ENCODE assay signal across 23 cellular contexts in the genomic region with DNA sequence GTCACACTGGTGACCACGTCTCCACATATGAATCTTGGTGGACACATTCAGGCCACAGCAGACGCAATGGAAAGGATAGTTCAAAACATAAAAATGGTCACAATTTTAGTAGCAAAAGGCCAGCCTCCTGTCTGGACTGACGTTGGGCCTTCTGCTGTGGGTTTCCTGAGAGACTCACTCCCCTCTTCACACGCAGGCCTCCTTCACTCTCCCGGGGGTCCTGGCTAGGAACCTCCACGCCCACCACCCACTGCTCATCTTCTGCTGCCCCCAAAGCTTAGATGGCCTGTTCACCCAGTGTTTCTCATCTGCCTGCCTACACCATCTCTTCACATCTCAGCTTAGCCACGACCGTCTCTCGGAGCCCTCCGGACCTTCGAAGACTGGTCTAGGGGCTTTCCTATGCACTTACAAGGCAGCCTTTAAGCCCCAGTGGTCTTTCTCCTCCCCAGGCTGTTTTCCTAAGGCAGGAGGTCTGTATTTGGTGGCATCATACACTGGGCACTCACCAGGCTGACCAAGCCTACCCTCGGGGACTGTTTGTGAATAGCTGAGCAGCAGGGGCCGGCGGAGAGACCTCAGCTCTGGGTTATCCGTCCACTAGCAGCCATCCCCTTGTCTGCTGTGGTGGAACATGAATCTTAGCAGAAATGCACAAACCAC.
"Had no signal": no experiment of that assay in that cellular context is flagged by ENCODE, and none has a peak within 500 bp of the region (broad histone marks: within the 10 kb centered on the region; RNA-seq: fewer than 3 reads in every experiment).

No MANE protein-coding gene starts in this region.

- H3K4me3 ChIP-seq: SK-N-MC had no signal

- H3K4me3 Mint-ChIP-seq: activated CD4-positive, alpha-beta memory T cell treated with anti-CD3 and anti-CD28 coated beads for 36 hours; activated CD4-positive, alpha-beta T cell treated with anti-CD3 and anti-CD28 coated beads, Interleukin-2, amount 10 ng/mL, durations not matched to agents 7 days and 5 days; central memory CD8-positive, alpha-beta T cell; T-cell had no signal

- H3K27ac ChIP-seq: SK-N-MC had no signal

- H3K36me3 Mint-ChIP-seq: activated CD4-positive, alpha-beta memory T cell treated with anti-CD3 and anti-CD28 coated beads for 36 hours; T-cell had no signal

- H3K4me1 Mint-ChIP-seq: activated CD4-positive, alpha-beta T cell treated with anti-CD3 and anti-CD28 coated beads, Interleukin-2, amount 10 ng/mL, durations not matched to agents 7 days and 5 days; central memory CD8-positive, alpha-beta T cell; T-cell had no signal

- H3K9me3 Mint-ChIP-seq: activated CD4-positive, alpha-beta memory T cell treated with anti-CD3 and anti-CD28 coated beads for 36 hours; activated CD4-positive, alpha-beta T cell treated with anti-CD3 and anti-CD28 coated beads, Interleukin-2, amount 10 ng/mL, durations not matched to agents 7 days and 5 days; activated T-helper 2 cell treated with anti-CD3 and anti-CD28 coated beads, Interferon-gamma antibody, Interleukin-2, Interleukin-4, amounts not matched to agents 10 μg/mL and 5 μg/mL and 100 μg/mL, durations not matched to agents 14 hours and 24 hours and 36 hours; central memory CD8-positive, alpha-beta T cell; T-cell had no signal

- H3K27ac Mint-ChIP-seq: activated CD4-positive, alpha-beta memory T cell treated with anti-CD3 and anti-CD28 coated beads for 36 hours; activated CD4-positive, alpha-beta T cell treated with anti-CD3 and anti-CD28 coated beads, Interleukin-2, amount 10 ng/mL, durations not matched to agents 7 days and 5 days; activated T-helper 2 cell treated with anti-CD3 and anti-CD28 coated beads, Interferon-gamma antibody, Interleukin-2, Interleukin-4, amounts not matched to agents 10 μg/mL and 5 μg/mL and 100 μg/mL, durations not matched to agents 14 hours and 24 hours and 36 hours; T-cell had no signal

- DNase-seq: activated CD4-positive, alpha-beta memory T cell treated with anti-CD3 and anti-CD28 coated beads for 36 hours; activated CD4-positive, alpha-beta T cell treated with anti-CD3 and anti-CD28 coated beads, Interleukin-2, amount 10 ng/mL, durations not matched to agents 7 days and 5 days; activated CD4-positive, CD25-positive, alpha-beta regulatory T cell; activated CD8-positive, alpha-beta memory T cell treated with anti-CD3 and anti-CD28 coated beads for 24 hours; activated gamma-delta T cell treated with Interleukin-2 at 50 U/mL for 16 hours; activated naive CD4-positive, alpha-beta T cell treated with anti-CD3 and anti-CD28 coated beads, Interleukin-2, amount 50 U/mL, for 16 hours; activated T-cell treated with anti-CD3 and anti-CD28 coated beads, Interleukin-2, amount 50 U/mL, for 48 hours; aorta; KG1; NCI-H1048; NCI-H1417; NCI-H1930; NCI-H2171; NCI-H2227 treated with DMSO at 0.1 percent for 48 hours; NCI-H526; NCI-H774; T-cell; T-helper 2 cell; T1000 had no signal

- FAIRE-seq: bronchial epithelial cell had no signal
